Comparison of ENCODE assay signal across 1 cellular context in the genomic region with DNA sequence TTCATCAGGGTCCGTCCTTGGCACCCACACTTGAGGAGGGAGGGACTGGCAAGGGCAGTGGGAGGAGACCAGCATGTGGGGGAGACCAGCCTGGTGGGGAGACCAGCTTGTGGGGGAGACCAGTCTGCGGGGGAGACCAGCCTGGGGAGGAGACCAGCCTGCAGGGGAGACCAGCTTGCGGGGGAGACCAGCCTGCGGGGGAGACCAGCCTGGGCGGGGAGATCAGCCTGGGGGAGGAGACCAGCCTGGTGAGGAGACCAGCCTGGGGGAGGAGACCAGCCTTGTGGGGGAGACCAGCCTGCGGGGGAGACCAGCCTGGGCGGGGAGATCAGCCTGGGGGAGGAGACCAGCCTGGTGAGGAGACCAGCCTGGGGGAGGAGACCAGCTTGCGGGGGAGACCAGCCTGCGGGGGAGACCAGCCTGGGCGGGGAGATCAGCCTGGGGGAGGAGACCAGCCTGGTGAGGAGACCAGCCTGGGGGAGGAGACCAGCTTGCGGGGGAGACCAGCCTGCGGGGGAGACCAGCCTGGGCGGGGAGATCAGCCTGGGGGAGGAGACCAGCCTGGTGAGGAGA.
A peak's percentile ranks its signal among the peaks of the same experiment; 100 is the strongest.
TF ChIP-seq lines count a peak whose summit lies in the region.

No MANE protein-coding gene starts in this region.

TF ChIP-seq in HEK293, 187 proteins besides CTCF, POLR2A, EP300 and RAD21:
- TF ChIP-seq GLIS1 (tag by site-specific recombination; IDR thresholded peaks at IDR 0.05) (0 out of 2 replicates have a peak, but pooled peaks have one; percentile 10), EGR2 (tag by site-specific recombination; IDR thresholded peaks at IDR 0.05; ENCODE audit: low read depth) (peak; percentile 45), ZFHX2 (tag by site-specific recombination; conservative IDR thresholded peaks at IDR 0.05) (0 out of 2 replicates have a peak, but pooled peaks have one; percentile 11)
TF ChIP-seq in HEK293: peak in this region for 3; not testable (repeated sequence) for 184.
